ENCODE assay signal across 3 cellular contexts in the genomic region with DNA sequence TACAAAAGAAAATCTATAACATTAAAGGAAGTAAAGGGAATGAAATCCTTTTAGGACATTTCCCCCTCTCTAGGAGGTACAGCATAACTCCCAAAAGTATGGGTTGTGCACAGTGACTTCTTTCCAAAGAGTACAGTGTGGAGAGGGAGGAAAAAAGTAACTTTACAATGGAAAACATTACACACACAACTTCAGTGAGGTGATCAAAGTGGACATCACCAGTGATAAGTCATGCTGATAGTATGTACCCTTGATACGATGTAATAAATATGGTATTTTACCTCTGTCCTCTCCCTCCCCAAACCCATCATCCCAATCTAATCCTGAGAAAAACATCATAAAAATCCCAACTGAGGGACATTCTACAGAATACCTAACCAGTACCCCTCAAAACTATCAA.
TF ChIP-seq lines count a peak whose summit lies in the region.

No MANE protein-coding gene starts in this region.

TF ChIP-seq in SK-N-SH, 30 proteins besides CTCF, POLR2A, EP300 and RAD21 (continued from another document):
- TF ChIP-seq USF2 (IDR thresholded peaks at IDR 0.05; ENCODE audit: borderline replicate concordance, low read depth, low read length) (no peak), PBX3 (IDR thresholded peaks at IDR 0.05) (peak; percentile 22; the same call in 1 of the 2 replicates)

TF ChIP-seq in SK-N-SH treated with all-trans-retinoic acid at 6 μM for 48 hours, 23 proteins besides CTCF, POLR2A, EP300 and RAD21:
- TF ChIP-seq ARNTL (CRISPR knock-in tag; IDR thresholded peaks at IDR 0.05; ENCODE audit: borderline replicate concordance, low read depth) (no peak), PATZ1 (CRISPR knock-in tag; IDR thresholded peaks at IDR 0.05; ENCODE audit: borderline replicate concordance) (no peak), BACH2 (CRISPR knock-in tag; IDR thresholded peaks at IDR 0.05; ENCODE audit: borderline replicate concordance) (no peak), TCF4 (CRISPR knock-in tag; IDR thresholded peaks at IDR 0.05; ENCODE audit: borderline replicate concordance) (no peak), TSHZ2 (CRISPR knock-in tag; IDR thresholded peaks at IDR 0.05) (no peak), ZNF70 (CRISPR knock-in tag; IDR thresholded peaks at IDR 0.05) (no peak), RARB (CRISPR knock-in tag; IDR thresholded peaks at IDR 0.05) (no peak), ZNF565 (CRISPR knock-in tag; conservative IDR thresholded peaks at IDR 0.05; ENCODE audit: low read depth) (no peak), ZFP3 (CRISPR knock-in tag; IDR thresholded peaks at IDR 0.05) (no peak), TOX (CRISPR knock-in tag; IDR thresholded peaks at IDR 0.05; ENCODE audit: borderline replicate concordance) (no peak), OSR1 (CRISPR knock-in tag; IDR thresholded peaks at IDR 0.05) (no peak), CREB5 (CRISPR knock-in tag; IDR thresholded peaks at IDR 0.05; ENCODE audit: low read depth) (no peak), ZFP30 (CRISPR knock-in tag; IDR thresholded peaks at IDR 0.05) (no peak)
- TF ChIP-seq, protein P1, sequence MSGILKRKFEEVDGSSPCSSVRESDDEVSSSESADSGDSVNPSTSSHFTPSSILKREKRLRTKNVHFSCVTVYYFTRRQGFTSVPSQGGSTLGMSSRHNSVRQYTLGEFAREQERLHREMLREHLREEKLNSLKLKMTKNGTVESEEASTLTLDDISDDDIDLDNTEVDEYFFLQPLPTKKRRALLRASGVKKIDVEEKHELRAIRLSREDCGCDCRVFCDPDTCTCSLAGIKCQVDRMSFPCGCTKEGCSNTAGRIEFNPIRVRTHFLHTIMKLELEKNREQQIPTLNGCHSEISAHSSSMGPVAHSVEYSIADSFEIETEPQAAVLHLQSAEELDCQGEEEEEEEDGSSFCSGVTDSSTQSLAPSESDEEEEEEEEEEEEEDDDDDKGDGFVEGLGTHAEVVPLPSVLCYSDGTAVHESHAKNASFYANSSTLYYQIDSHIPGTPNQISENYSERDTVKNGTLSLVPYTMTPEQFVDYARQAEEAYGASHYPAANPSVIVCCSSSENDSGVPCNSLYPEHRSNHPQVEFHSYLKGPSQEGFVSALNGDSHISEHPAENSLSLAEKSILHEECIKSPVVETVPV (CRISPR knock-in tag; IDR thresholded peaks at IDR 0.05): no peak

TF ChIP-seq in GM12878, 131 proteins besides CTCF, POLR2A, EP300 and RAD21 (continued from another document):
- TF ChIP-seq, protein P2, sequence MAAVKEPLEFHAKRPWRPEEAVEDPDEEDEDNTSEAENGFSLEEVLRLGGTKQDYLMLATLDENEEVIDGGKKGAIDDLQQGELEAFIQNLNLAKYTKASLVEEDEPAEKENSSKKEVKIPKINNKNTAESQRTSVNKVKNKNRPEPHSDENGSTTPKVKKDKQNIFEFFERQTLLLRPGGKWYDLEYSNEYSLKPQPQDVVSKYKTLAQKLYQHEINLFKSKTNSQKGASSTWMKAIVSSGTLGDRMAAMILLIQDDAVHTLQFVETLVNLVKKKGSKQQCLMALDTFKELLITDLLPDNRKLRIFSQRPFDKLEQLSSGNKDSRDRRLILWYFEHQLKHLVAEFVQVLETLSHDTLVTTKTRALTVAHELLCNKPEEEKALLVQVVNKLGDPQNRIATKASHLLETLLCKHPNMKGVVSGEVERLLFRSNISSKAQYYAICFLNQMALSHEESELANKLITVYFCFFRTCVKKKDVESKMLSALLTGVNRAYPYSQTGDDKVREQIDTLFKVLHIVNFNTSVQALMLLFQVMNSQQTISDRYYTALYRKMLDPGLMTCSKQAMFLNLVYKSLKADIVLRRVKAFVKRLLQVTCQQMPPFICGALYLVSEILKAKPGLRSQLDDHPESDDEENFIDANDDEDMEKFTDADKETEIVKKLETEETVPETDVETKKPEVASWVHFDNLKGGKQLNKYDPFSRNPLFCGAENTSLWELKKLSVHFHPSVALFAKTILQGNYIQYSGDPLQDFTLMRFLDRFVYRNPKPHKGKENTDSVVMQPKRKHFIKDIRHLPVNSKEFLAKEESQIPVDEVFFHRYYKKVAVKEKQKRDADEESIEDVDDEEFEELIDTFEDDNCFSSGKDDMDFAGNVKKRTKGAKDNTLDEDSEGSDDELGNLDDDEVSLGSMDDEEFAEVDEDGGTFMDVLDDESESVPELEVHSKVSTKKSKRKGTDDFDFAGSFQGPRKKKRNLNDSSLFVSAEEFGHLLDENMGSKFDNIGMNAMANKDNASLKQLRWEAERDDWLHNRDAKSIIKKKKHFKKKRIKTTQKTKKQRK (IDR thresholded peaks at IDR 0.05; ENCODE audit: low read depth, low read length): no peak
